ENCODE assay signal across 21 cellular contexts in genomic region chr5:96474073-96474472, GRCh38. TPM values are rescaled to one million over a fixed set of nuclear protein-coding genes. Genes with fewer than 3 reads are reported as not detected.
"Had no signal": no experiment of that assay in that cellular context is flagged by ENCODE, and none has a peak within 500 bp of the region (broad histone marks: within the 10 kb centered on the region; RNA-seq: fewer than 3 reads in every experiment).

No MANE protein-coding gene starts in this region.

- H3K36me3 ChIP-seq: SJCRH30 had no signal

- ATAC-seq: K562, SK-N-SH treated with all-trans-retinoic acid at 6 μM for 48 hours had no signal

- H3K27me3 ChIP-seq: SJCRH30 had no signal

- DNase-seq: Kasumi-1, MM.1S, NCI-H1092 treated with DMSO at 0.1 percent for 48 hours, NCI-H1436, NCI-H187, NCI-H2029, NCI-H2081 treated with DMSO at 0.1 percent for 48 hours, NCI-H2171, NCI-H226, NCI-H446, NCI-H510A, NCI-H524 treated with DMSO at 0.1 percent for 48 hours, NCI-H69, NCI-H774, RPMI8226, SHP77 treated with DMSO at 0.1 percent for 48 hours, SJCRH30 had no signal

- H3K4me1 ChIP-seq: SJCRH30 had no signal

- H3K9me3 ChIP-seq: SJCRH30 had no signal

- H3K27ac ChIP-seq: HL-60, KMS-11, SJCRH30 had no signal

- H3K4me3 ChIP-seq: K562, SJCRH30 had no signal

RNA-seq across cellular contexts. Expression of gene PCSK1, which starts 41.0 kb away (rescaled TPM):
- total RNA-seq: K562, SJCRH30 had no signal
